2 cellular contexts compared by ENCODE assay signal in genomic region chr22:36356708-36357694, GRCh38.
TF ChIP-seq lines count a peak whose summit lies in the region.

No MANE protein-coding gene starts in this region.

TF ChIP-seq in SK-N-SH, 30 proteins besides CTCF, POLR2A, EP300 and RAD21 (continued from another document):
- no peak for TF ChIP-seq NFIC (IDR thresholded peaks at IDR 0.05; ENCODE audit: borderline replicate concordance)
- TF ChIP-seq, protein P1, sequence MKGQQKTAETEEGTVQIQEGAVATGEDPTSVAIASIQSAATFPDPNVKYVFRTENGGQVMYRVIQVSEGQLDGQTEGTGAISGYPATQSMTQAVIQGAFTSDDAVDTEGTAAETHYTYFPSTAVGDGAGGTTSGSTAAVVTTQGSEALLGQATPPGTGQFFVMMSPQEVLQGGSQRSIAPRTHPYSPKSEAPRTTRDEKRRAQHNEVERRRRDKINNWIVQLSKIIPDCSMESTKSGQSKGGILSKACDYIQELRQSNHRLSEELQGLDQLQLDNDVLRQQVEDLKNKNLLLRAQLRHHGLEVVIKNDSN (IDR thresholded peaks at IDR 0.05; ENCODE audit: borderline replicate concordance, low read depth), result no peak
- no peak for TF ChIP-seq SIN3A (IDR thresholded peaks at IDR 0.05; ENCODE audit: borderline replicate concordance, low read depth, low read length)
- TF ChIP-seq TCF12 (IDR thresholded peaks at IDR 0.05), result no peak
- TF ChIP-seq, protein P2, sequence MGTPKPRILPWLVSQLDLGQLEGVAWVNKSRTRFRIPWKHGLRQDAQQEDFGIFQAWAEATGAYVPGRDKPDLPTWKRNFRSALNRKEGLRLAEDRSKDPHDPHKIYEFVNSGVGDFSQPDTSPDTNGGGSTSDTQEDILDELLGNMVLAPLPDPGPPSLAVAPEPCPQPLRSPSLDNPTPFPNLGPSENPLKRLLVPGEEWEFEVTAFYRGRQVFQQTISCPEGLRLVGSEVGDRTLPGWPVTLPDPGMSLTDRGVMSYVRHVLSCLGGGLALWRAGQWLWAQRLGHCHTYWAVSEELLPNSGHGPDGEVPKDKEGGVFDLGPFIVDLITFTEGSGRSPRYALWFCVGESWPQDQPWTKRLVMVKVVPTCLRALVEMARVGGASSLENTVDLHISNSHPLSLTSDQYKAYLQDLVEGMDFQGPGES (IDR thresholded peaks at IDR 0.05; ENCODE audit: low read depth, low read length), result no peak

TF ChIP-seq in SK-N-SH treated with all-trans-retinoic acid at 6 μM for 48 hours, 23 proteins besides CTCF, POLR2A, EP300 and RAD21 (continued from another document):
- TF ChIP-seq POU6F1 (CRISPR knock-in tag; IDR thresholded peaks at IDR 0.05; ENCODE audit: borderline replicate concordance, low read depth) (no peak), ARNTL (CRISPR knock-in tag; IDR thresholded peaks at IDR 0.05; ENCODE audit: borderline replicate concordance, low read depth) (no peak), PPARA (CRISPR knock-in tag; IDR thresholded peaks at IDR 0.05; ENCODE audit: borderline replicate concordance) (no peak), BACH2 (CRISPR knock-in tag; IDR thresholded peaks at IDR 0.05; ENCODE audit: borderline replicate concordance) (no peak)
- TF ChIP-seq, protein P3, sequence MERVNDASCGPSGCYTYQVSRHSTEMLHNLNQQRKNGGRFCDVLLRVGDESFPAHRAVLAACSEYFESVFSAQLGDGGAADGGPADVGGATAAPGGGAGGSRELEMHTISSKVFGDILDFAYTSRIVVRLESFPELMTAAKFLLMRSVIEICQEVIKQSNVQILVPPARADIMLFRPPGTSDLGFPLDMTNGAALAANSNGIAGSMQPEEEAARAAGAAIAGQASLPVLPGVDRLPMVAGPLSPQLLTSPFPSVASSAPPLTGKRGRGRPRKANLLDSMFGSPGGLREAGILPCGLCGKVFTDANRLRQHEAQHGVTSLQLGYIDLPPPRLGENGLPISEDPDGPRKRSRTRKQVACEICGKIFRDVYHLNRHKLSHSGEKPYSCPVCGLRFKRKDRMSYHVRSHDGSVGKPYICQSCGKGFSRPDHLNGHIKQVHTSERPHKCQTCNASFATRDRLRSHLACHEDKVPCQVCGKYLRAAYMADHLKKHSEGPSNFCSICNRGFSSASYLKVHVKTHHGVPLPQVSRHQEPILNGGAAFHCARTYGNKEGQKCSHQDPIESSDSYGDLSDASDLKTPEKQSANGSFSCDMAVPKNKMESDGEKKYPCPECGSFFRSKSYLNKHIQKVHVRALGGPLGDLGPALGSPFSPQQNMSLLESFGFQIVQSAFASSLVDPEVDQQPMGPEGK (CRISPR knock-in tag; IDR thresholded peaks at IDR 0.05; ENCODE audit: borderline replicate concordance), result no peak
